In genomic region chr6:11538799-11539468, GRCh38 we compare ENCODE assay signal across 7 cellular contexts. TPM values are rescaled to one million over a fixed set of nuclear protein-coding genes. Genes with fewer than 3 reads are reported as not detected.
A peak's percentile ranks its signal among the peaks of the same experiment; 100 is the strongest.
DNase-seq lines count a peak whose midpoint lies in the region; ATAC-seq and TF ChIP-seq lines count a peak whose summit lies in the region.

No MANE protein-coding gene starts in this region.

- peak overlapping the region; percentile 68; the same call in 1 of the 2 replicates for H2AFZ ChIP-seq in PC-3 (ENCODE audit: low read length)

- no peaks in the 10 kb centered on the region for H3K9me2 ChIP-seq in PC-3 (replicated peaks; ENCODE audit: low read length)

- DNase-seq in HFF-Myc (ENCODE audit: extremely low read depth, low read depth), result no peak
- DNase-seq in PC-3, result no peak
- no peak for DNase-seq in esophagus squamous epithelium (lab: John Stamatoyannopoulos, UW)
- no peak for DNase-seq in mucosa of gallbladder (ENCODE audit: low spot score)
- no peak for DNase-seq in activated CD4-positive, alpha-beta T cell treated with anti-CD3 and anti-CD28 coated beads, Interleukin-2, amount 50 U/mL, for 1 hour

- H3K4me2 ChIP-seq in PC-3 (ENCODE audit: low read length) (peak overlapping the region; percentile 88), skeletal muscle satellite cell (ENCODE audit: low read length) (peak overlapping the region; percentile 93)

- H3K9ac ChIP-seq in PC-3 (ENCODE audit: low read length) (no peak overlapping the region), skeletal muscle satellite cell (ENCODE audit: low read depth, low read length) (peak overlapping the region; percentile 70)

- H3F3A ChIP-seq in PC-3 (ENCODE audit: low read length, unreplicated experiment), result peaks cover 11% of the 10 kb centered on the region

- no peaks in the 10 kb centered on the region for H3K36me3 ChIP-seq in PC-3 (ENCODE audit: low read depth, low read length)
- no peaks in the 10 kb centered on the region for H3K36me3 ChIP-seq in esophagus squamous epithelium
- no peaks in the 10 kb centered on the region for H3K36me3 ChIP-seq in skeletal muscle satellite cell (ENCODE audit: insufficient read depth, low read length)

- H3K4me1 ChIP-seq in PC-3 (ENCODE audit: insufficient read depth, low read length) (peaks cover 9% of the 10 kb centered on the region), esophagus squamous epithelium (peaks cover 6 to 20% (median 8%) of the 10 kb centered on the region in 3 donors), skeletal muscle satellite cell (ENCODE audit: control insufficient read depth, insufficient read depth, low read length) (peaks cover 3% of the 10 kb centered on the region)

- H3K79me2 ChIP-seq in PC-3 (ENCODE audit: low read length), result no peaks in the 10 kb centered on the region

- intact Hi-C loops in PC-3 (cut with micrococcal nuclease), result loop anchor here (5.0 kb wide), 1 partner anchor 42 kb away; no protein-coding TSS in a partner anchor
- intact Hi-C loops in esophagus squamous epithelium (cut with DNase I), result no loop called here

- ATAC-seq in PC-3, result no peak
- no peak for ATAC-seq in GM19467 (IDR thresholded peaks at IDR 0.05; ENCODE audit: unreplicated experiment)

- H3K9me3 ChIP-seq in PC-3 (ENCODE audit: low read length) (no peaks in the 10 kb centered on the region), esophagus squamous epithelium (no peaks in the 10 kb centered on the region), skeletal muscle satellite cell (replicated peaks; ENCODE audit: low read length) (no peaks in the 10 kb centered on the region)

- POLR2A ChIA-PET in PC-3 (lab: Charles Lee; ENCODE audit: unreplicated experiment), result no interaction called here

- BruUV-seq in PC-3 (replicated peaks; lab: Mats Ljungman, UMichigan), result TSS peak; percentile 38

- CTCF ChIA-PET in PC-3 (lab: Charles Lee), result no interaction called here

- no peak for TF ChIP-seq POLR2A in esophagus squamous epithelium (IDR thresholded peaks at IDR 0.05)

- TF ChIP-seq CTCF in HFF-Myc (IDR thresholded peaks at IDR 0.05; ENCODE audit: low read depth, low read length, missing control alignments) (no peak), PC-3 (conservative IDR thresholded peaks at IDR 0.05; ENCODE audit: low read depth, low read length) (no peak), esophagus squamous epithelium (IDR thresholded peaks at IDR 0.05) (no peak)

- H3K4me3 ChIP-seq in HFF-Myc (replicated peaks; ENCODE audit: low read depth, low read length), result peak overlapping the region; percentile 52
- peak overlapping the region; percentile 70 for H3K4me3 ChIP-seq in PC-3 (ENCODE audit: low read length)
- H3K4me3 ChIP-seq in esophagus squamous epithelium, result peak overlapping the region; percentile 62 to 94 (median 83)
- H3K4me3 ChIP-seq in skeletal muscle satellite cell (ENCODE audit: low read length), result peak overlapping the region; percentile 81

- 37 to 42% methylated on average over 8 of the region's 8 CpGs for WGBS in esophagus squamous epithelium, 2 donors

- no peak overlapping the region for H3K27ac ChIP-seq in PC-3 (ENCODE audit: low read length)
- peak overlapping the region in 2 of 4 donors; percentile 77 to 87 for H3K27ac ChIP-seq in esophagus squamous epithelium

- no peaks in the 10 kb centered on the region for H4K20me1 ChIP-seq in PC-3 (ENCODE audit: low read length)

- peaks cover 10% of the 10 kb centered on the region; the same call in 1 of the 2 replicates for H3K27me3 ChIP-seq in PC-3 (ENCODE audit: low read length)
- peaks cover 0 to 22% (median 0%) of the 10 kb centered on the region in 4 donors for H3K27me3 ChIP-seq in esophagus squamous epithelium
- H3K27me3 ChIP-seq in skeletal muscle satellite cell (ENCODE audit: control insufficient read depth, insufficient read depth, low read length), result no peaks in the 10 kb centered on the region

RNA-seq across cellular contexts. Expression of gene TMEM170B, which starts 1.4 kb away (rescaled TPM):
- 0.52 and 0.66 TPM in 2 replicates for total RNA-seq in PC-3 (2014; rRNA removed)
- 1 to 10 TPM in 2 of 4 donors, under 1 TPM in 2; 0.57 to 2.7 (median 1.1) TPM for total RNA-seq in esophagus squamous epithelium
- 1.0 and 1.3 TPM in 2 replicates for total RNA-seq in skeletal muscle satellite cell (2012; rRNA removed)
- total RNA-seq in mucosa of gallbladder, result 4.5 TPM
